2 cellular contexts compared by ENCODE assay signal in the genomic region with DNA sequence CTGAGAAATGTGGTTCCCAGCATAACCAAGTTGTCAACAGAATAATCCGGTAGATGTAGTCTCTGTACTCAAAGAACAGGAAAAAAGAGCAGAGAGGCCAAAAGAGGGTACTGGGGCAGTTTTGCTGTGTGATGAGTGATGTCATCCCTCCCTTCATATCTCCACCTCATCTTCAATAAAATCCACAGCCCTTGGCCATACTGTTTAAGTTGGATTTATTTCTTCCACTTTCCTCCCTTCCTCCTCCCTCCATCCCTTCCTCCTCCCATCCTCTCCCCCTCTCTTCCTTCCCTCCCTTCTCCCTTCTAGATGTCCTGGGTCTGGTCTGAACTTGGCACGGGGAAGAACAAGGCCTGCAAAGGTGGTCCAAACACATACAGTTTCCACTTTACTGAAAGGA.
A peak's percentile ranks its signal among the peaks of the same experiment; 100 is the strongest.
TF ChIP-seq lines count a peak whose summit lies in the region.

No MANE protein-coding gene starts in this region.

TF ChIP-seq in K562, 482 proteins besides CTCF, POLR2A, EP300 and RAD21:
- TF ChIP-seq ATF7 (IDR thresholded peaks at IDR 0.05), result 0 out of 2 replicates have a peak, but pooled peaks have one; percentile 11
- TF ChIP-seq, protein P1, sequence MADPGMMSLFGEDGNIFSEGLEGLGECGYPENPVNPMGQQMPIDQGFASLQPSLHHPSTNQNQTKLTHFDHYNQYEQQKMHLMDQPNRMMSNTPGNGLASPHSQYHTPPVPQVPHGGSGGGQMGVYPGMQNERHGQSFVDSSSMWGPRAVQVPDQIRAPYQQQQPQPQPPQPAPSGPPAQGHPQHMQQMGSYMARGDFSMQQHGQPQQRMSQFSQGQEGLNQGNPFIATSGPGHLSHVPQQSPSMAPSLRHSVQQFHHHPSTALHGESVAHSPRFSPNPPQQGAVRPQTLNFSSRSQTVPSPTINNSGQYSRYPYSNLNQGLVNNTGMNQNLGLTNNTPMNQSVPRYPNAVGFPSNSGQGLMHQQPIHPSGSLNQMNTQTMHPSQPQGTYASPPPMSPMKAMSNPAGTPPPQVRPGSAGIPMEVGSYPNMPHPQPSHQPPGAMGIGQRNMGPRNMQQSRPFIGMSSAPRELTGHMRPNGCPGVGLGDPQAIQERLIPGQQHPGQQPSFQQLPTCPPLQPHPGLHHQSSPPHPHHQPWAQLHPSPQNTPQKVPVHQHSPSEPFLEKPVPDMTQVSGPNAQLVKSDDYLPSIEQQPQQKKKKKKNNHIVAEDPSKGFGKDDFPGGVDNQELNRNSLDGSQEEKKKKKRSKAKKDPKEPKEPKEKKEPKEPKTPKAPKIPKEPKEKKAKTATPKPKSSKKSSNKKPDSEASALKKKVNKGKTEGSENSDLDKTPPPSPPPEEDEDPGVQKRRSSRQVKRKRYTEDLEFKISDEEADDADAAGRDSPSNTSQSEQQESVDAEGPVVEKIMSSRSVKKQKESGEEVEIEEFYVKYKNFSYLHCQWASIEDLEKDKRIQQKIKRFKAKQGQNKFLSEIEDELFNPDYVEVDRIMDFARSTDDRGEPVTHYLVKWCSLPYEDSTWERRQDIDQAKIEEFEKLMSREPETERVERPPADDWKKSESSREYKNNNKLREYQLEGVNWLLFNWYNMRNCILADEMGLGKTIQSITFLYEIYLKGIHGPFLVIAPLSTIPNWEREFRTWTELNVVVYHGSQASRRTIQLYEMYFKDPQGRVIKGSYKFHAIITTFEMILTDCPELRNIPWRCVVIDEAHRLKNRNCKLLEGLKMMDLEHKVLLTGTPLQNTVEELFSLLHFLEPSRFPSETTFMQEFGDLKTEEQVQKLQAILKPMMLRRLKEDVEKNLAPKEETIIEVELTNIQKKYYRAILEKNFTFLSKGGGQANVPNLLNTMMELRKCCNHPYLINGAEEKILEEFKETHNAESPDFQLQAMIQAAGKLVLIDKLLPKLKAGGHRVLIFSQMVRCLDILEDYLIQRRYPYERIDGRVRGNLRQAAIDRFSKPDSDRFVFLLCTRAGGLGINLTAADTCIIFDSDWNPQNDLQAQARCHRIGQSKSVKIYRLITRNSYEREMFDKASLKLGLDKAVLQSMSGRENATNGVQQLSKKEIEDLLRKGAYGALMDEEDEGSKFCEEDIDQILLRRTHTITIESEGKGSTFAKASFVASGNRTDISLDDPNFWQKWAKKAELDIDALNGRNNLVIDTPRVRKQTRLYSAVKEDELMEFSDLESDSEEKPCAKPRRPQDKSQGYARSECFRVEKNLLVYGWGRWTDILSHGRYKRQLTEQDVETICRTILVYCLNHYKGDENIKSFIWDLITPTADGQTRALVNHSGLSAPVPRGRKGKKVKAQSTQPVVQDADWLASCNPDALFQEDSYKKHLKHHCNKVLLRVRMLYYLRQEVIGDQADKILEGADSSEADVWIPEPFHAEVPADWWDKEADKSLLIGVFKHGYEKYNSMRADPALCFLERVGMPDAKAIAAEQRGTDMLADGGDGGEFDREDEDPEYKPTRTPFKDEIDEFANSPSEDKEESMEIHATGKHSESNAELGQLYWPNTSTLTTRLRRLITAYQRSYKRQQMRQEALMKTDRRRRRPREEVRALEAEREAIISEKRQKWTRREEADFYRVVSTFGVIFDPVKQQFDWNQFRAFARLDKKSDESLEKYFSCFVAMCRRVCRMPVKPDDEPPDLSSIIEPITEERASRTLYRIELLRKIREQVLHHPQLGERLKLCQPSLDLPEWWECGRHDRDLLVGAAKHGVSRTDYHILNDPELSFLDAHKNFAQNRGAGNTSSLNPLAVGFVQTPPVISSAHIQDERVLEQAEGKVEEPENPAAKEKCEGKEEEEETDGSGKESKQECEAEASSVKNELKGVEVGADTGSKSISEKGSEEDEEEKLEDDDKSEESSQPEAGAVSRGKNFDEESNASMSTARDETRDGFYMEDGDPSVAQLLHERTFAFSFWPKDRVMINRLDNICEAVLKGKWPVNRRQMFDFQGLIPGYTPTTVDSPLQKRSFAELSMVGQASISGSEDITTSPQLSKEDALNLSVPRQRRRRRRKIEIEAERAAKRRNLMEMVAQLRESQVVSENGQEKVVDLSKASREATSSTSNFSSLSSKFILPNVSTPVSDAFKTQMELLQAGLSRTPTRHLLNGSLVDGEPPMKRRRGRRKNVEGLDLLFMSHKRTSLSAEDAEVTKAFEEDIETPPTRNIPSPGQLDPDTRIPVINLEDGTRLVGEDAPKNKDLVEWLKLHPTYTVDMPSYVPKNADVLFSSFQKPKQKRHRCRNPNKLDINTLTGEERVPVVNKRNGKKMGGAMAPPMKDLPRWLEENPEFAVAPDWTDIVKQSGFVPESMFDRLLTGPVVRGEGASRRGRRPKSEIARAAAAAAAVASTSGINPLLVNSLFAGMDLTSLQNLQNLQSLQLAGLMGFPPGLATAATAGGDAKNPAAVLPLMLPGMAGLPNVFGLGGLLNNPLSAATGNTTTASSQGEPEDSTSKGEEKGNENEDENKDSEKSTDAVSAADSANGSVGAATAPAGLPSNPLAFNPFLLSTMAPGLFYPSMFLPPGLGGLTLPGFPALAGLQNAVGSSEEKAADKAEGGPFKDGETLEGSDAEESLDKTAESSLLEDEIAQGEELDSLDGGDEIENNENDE (IDR thresholded peaks at IDR 0.05; ENCODE audit: low read depth, low read length), result no peak

TF ChIP-seq in SK-N-SH, 30 proteins besides CTCF, POLR2A, EP300 and RAD21:
- TF ChIP-seq GATA2 (CRISPR knock-in tag; IDR thresholded peaks at IDR 0.05) (no peak), JUND (IDR thresholded peaks at IDR 0.05) (no peak), FOSL2 (IDR thresholded peaks at IDR 0.05; ENCODE audit: borderline replicate concordance, low read depth) (no peak), EZH2phosphoT487 (IDR thresholded peaks at IDR 0.05; ENCODE audit: borderline replicate concordance, low read depth) (no peak), FOXM1 (IDR thresholded peaks at IDR 0.05; ENCODE audit: low read depth) (no peak), ELF1 (IDR thresholded peaks at IDR 0.05) (no peak), YY1 (IDR thresholded peaks at IDR 0.05; ENCODE audit: low read depth) (no peak), RCOR1 (IDR thresholded peaks at IDR 0.05; ENCODE audit: low read length) (no peak), RFX5 (IDR thresholded peaks at IDR 0.05; ENCODE audit: low read length) (no peak), MXI1 (IDR thresholded peaks at IDR 0.05; ENCODE audit: low read depth, low read length) (no peak), SIN3A (IDR thresholded peaks at IDR 0.05; ENCODE audit: borderline replicate concordance, low read depth, low read length) (no peak), RXRA (IDR thresholded peaks at IDR 0.05; ENCODE audit: borderline replicate concordance, low read depth) (no peak), POLR2AphosphoS5 (IDR thresholded peaks at IDR 0.05; ENCODE audit: low read depth, low read length) (no peak), FOXJ3 (CRISPR knock-in tag; IDR thresholded peaks at IDR 0.05) (no peak), TAF1 (IDR thresholded peaks at IDR 0.05; ENCODE audit: borderline replicate concordance, low read depth, low read length) (no peak), SMC3 (IDR thresholded peaks at IDR 0.05; ENCODE audit: low read depth, low read length) (no peak)
- TF ChIP-seq, protein P2, sequence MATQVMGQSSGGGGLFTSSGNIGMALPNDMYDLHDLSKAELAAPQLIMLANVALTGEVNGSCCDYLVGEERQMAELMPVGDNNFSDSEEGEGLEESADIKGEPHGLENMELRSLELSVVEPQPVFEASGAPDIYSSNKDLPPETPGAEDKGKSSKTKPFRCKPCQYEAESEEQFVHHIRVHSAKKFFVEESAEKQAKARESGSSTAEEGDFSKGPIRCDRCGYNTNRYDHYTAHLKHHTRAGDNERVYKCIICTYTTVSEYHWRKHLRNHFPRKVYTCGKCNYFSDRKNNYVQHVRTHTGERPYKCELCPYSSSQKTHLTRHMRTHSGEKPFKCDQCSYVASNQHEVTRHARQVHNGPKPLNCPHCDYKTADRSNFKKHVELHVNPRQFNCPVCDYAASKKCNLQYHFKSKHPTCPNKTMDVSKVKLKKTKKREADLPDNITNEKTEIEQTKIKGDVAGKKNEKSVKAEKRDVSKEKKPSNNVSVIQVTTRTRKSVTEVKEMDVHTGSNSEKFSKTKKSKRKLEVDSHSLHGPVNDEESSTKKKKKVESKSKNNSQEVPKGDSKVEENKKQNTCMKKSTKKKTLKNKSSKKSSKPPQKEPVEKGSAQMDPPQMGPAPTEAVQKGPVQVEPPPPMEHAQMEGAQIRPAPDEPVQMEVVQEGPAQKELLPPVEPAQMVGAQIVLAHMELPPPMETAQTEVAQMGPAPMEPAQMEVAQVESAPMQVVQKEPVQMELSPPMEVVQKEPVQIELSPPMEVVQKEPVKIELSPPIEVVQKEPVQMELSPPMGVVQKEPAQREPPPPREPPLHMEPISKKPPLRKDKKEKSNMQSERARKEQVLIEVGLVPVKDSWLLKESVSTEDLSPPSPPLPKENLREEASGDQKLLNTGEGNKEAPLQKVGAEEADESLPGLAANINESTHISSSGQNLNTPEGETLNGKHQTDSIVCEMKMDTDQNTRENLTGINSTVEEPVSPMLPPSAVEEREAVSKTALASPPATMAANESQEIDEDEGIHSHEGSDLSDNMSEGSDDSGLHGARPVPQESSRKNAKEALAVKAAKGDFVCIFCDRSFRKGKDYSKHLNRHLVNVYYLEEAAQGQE (IDR thresholded peaks at IDR 0.05; ENCODE audit: low read depth, low read length), result no peak
- TF ChIP-seq, protein P3, sequence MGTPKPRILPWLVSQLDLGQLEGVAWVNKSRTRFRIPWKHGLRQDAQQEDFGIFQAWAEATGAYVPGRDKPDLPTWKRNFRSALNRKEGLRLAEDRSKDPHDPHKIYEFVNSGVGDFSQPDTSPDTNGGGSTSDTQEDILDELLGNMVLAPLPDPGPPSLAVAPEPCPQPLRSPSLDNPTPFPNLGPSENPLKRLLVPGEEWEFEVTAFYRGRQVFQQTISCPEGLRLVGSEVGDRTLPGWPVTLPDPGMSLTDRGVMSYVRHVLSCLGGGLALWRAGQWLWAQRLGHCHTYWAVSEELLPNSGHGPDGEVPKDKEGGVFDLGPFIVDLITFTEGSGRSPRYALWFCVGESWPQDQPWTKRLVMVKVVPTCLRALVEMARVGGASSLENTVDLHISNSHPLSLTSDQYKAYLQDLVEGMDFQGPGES (IDR thresholded peaks at IDR 0.05; ENCODE audit: low read depth, low read length), result no peak
- TF ChIP-seq, protein P4, sequence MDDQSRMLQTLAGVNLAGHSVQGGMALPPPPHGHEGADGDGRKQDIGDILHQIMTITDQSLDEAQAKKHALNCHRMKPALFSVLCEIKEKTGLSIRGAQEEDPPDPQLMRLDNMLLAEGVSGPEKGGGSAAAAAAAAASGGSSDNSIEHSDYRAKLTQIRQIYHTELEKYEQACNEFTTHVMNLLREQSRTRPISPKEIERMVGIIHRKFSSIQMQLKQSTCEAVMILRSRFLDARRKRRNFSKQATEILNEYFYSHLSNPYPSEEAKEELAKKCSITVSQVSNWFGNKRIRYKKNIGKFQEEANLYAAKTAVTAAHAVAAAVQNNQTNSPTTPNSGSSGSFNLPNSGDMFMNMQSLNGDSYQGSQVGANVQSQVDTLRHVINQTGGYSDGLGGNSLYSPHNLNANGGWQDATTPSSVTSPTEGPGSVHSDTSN (IDR thresholded peaks at IDR 0.05), result no peak
- TF ChIP-seq, protein P5, sequence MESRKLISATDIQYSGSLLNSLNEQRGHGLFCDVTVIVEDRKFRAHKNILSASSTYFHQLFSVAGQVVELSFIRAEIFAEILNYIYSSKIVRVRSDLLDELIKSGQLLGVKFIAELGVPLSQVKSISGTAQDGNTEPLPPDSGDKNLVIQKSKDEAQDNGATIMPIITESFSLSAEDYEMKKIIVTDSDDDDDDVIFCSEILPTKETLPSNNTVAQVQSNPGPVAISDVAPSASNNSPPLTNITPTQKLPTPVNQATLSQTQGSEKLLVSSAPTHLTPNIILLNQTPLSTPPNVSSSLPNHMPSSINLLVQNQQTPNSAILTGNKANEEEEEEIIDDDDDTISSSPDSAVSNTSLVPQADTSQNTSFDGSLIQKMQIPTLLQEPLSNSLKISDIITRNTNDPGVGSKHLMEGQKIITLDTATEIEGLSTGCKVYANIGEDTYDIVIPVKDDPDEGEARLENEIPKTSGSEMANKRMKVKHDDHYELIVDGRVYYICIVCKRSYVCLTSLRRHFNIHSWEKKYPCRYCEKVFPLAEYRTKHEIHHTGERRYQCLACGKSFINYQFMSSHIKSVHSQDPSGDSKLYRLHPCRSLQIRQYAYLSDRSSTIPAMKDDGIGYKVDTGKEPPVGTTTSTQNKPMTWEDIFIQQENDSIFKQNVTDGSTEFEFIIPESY (IDR thresholded peaks at IDR 0.05; ENCODE audit: borderline replicate concordance, low read depth), result no peak
